ENCODE assay signal across 21 cellular contexts in the genomic region with DNA sequence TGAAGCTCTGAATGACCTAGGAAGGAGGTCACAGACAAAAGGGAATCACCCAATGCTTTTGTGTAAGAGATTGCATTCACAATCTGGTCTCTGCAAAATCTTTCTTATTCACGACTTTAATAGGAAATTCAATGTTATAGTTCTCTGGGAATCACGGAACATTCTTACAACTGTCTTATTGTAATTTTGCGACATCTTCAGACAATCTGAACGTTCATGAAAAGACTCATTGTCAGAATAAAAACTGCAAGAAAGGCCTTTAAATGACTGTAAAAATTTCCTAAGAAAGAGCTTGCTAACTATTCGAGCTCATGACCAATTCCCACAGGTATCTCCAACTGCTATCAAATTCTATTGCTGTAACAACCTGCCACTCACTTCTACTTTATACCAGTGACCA.
"Had no signal": no experiment of that assay in that cellular context is flagged by ENCODE, and none has a peak within 500 bp of the region (broad histone marks: within the 10 kb centered on the region; RNA-seq: fewer than 3 reads in every experiment).

No MANE protein-coding gene starts in this region.

- DNase-seq: hypothalamus; immature natural killer cell; kidney; left colon; left lung; lower lobe of right lung; mesenchymal stem cell; naive thymus-derived CD8-positive, alpha-beta T cell; occipital lobe; ovary; small intestine; spleen; stimulated activated CD4-positive, alpha-beta T cell treated with anti-CD3 and anti-CD28 coated beads, Interleukin-4, amount 100 ng/mL, for 24 hours; stimulated activated naive CD4-positive, alpha-beta T cell; tibial artery; trophoblast cell; upper lobe of right lung had no signal

- H3K4me3 ChIP-seq: left lung, lower lobe of right lung, ovary, right atrium auricular region, spleen, suprapubic skin, thoracic aorta, tibial artery, upper lobe of right lung had no signal

- H3K27me3 ChIP-seq: left lung, ovary, right atrium auricular region, spleen, suprapubic skin, tibial artery, upper lobe of right lung had no signal

- H3K36me3 ChIP-seq: left lung, lower lobe of right lung, neutrophil, ovary, right atrium auricular region, spleen, suprapubic skin, thoracic aorta, tibial artery, upper lobe of right lung had no signal

- H3K27ac ChIP-seq: left lung, lower lobe of right lung, neutrophil, ovary, right atrium auricular region, spleen, suprapubic skin, thoracic aorta, tibial artery, upper lobe of right lung had no signal

- H3K9me3 ChIP-seq: left lung, lower lobe of right lung, neutrophil, ovary, right atrium auricular region, spleen, suprapubic skin, thoracic aorta, tibial artery, upper lobe of right lung had no signal

- H3K4me1 ChIP-seq: left lung, lower lobe of right lung, suprapubic skin, tibial artery, upper lobe of right lung had no signal
